8 cellular contexts compared by ENCODE assay signal in the genomic region with DNA sequence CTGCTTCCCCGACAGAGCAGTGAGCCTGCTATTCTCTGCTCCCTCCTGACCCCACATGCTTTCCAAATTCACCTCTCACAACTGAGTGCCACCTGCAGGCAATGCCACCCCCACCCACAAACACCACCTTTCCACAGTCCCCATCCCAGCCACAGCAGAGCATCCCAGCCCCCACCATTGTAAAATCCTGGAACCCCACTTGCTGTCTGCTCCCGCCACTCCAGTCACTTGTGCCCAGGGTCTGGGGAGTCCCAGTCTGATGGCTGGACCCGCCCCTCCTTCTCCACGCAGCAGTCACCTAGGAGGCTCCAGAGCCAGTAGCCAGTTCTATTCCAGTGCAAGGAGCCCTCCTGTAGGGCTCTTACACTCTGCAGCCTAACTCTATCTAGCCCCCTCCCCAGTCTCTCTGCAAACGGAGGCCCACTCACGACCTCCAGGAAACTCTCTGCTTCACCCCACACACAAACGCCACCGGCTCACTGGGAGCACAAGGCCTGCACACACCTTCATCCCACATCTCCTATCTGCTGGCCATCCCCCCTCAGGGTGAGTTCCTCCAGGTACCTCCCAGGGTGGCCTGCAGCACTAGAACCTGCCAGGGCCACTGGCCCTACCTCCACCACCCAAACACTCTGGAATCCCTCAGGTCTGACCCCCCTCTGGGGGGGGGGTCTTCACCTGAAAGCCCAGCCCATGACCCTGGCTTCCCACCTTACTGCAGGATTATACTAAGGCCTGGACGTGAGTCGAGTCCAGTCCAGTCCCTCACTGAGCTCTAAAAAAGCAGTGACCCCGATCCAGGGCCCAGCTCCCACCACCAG. TPM values are rescaled to one million over a fixed set of nuclear protein-coding genes. Genes with fewer than 3 reads are reported as not detected.
DNase-seq lines count a peak whose midpoint lies in the region; ATAC-seq and TF ChIP-seq lines count a peak whose summit lies in the region.

No MANE protein-coding gene starts in this region.

- no peak overlapping the region for H2AFZ ChIP-seq in SU-DHL-6 (ENCODE audit: low read depth, low read length, severe bottlenecking)

- no peaks in the 10 kb centered on the region for H3F3A ChIP-seq in SU-DHL-6 (ENCODE audit: insufficient read depth)

- no peak for ATAC-seq in foreskin keratinocyte
- no peak for ATAC-seq in HG03175 (IDR thresholded peaks at IDR 0.05; ENCODE audit: unreplicated experiment)
- ATAC-seq in GM18517 (IDR thresholded peaks at IDR 0.05; ENCODE audit: unreplicated experiment) = no peak
- ATAC-seq in GM21723 (IDR thresholded peaks at IDR 0.05; ENCODE audit: unreplicated experiment) = no peak

- no peaks in the 10 kb centered on the region for H3K9me3 ChIP-seq in SU-DHL-6 (ENCODE audit: insufficient read depth, low read length)

- TF ChIP-seq CTCF in GM12875 (IDR thresholded peaks at IDR 0.05; ENCODE audit: borderline replicate concordance, insufficient read depth, low read depth, low read length) (no peak), SU-DHL-6 (IDR thresholded peaks at IDR 0.05; ENCODE audit: insufficient read depth, low read length, poor library complexity, severe bottlenecking) (no peak), foreskin keratinocyte (conservative IDR thresholded peaks at IDR 0.05) (no peak)

- peaks cover 29% of the 10 kb centered on the region for H3K79me2 ChIP-seq in SU-DHL-6 (ENCODE audit: insufficient read depth, low read length)

- H3K4me2 ChIP-seq in SU-DHL-6 (ENCODE audit: low read depth, low read length, poor library complexity, severe bottlenecking) = peak overlapping the region; percentile 60

- DNase-seq in foreskin keratinocyte = no peak
- no peak for DNase-seq in skeletal muscle cell (ENCODE audit: low read depth)
- DNase-seq in LoVo (ENCODE audit: low spot score) = no peak

- H3K27ac ChIP-seq in SU-DHL-6 (ENCODE audit: low read depth, low read length) (no peak overlapping the region), foreskin keratinocyte (peak overlapping the region; percentile 41)

- H3K9me2 ChIP-seq in SU-DHL-6 (replicated peaks; ENCODE audit: insufficient read depth, low read length) = no peaks in the 10 kb centered on the region

- H3K27me3 ChIP-seq in SU-DHL-6 (ENCODE audit: low read length) (no peaks in the 10 kb centered on the region), foreskin keratinocyte (no peaks in the 10 kb centered on the region)

- peaks cover 35% of the 10 kb centered on the region for H3K4me1 ChIP-seq in foreskin keratinocyte

- H4K20me1 ChIP-seq in SU-DHL-6 (ENCODE audit: low read depth, low read length) = no peaks in the 10 kb centered on the region

- H3K4me3 ChIP-seq in GM12875 (ENCODE audit: low read depth, low read length) (peak overlapping the region; percentile 95), SU-DHL-6 (ENCODE audit: insufficient read depth, low read length, poor library complexity, severe bottlenecking) (peak overlapping the region; percentile 78), skeletal muscle cell (ENCODE audit: low read depth, low read length) (peak overlapping the region; percentile 93)

- H3K36me3 ChIP-seq in SU-DHL-6 (ENCODE audit: low read length) = no peaks in the 10 kb centered on the region

- peak overlapping the region; percentile 97 for H3K9ac ChIP-seq in SU-DHL-6 (ENCODE audit: low read length)

RNA-seq across cellular contexts. Expression of a gene that starts 1.4 kb away (rescaled TPM):
- total RNA-seq in foreskin keratinocyte = 8.2 and 12.2 TPM in 2 replicates
- 14.8 and 16.4 TPM in 2 replicates for polyA plus RNA-seq in foreskin keratinocyte

RNA-seq across cellular contexts. Expression of a gene that starts 1.4 kb away (rescaled TPM):
- 21.9 and 24.7 TPM in 2 replicates for total RNA-seq in foreskin keratinocyte
- polyA plus RNA-seq in foreskin keratinocyte = 18.0 and 18.1 TPM in 2 replicates
